In the genomic region with DNA sequence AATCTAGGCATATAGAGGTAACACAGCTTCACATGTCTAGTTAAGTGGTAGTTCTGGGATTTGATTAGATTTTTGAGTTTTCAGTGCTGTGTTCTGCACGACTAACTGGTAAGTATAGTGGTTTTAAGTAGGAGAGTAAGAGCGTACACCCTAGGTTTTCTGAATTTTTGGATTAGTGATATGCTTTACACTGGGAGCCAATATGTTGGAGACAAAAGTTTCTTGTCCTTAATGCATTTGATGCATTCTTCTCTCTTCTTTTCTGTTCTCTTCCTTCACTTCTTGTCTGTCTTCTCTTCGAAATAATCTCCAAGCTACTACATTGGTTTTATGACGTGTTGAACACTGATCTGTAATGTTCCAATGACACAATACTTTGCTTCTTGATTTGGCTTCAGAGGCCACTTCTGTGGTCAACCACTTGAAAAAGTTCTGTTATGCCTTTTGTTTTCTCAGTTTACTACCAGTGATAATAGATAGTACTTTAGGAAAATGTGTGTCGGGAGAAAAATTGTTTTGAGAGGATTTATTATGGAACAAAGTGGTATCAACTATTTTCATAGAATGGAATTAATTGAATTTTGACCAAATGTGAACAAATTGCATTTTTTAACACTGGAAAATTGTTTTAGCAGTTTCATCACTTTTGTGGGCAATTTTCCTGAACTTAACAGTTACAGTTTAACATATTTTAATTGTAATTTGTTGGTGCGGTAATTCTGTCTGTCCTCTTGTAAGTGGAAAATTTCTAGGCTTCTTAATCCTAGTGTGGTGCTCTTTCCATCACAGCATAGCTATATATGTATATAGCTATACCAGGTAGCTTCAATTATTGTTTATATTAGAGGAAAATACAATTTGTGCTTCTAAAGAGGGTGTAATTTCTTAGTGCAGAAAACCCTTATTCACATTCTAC, we compare ENCODE assay signal across 2 cellular contexts.
TF ChIP-seq lines count a peak whose summit lies in the region.

No MANE protein-coding gene starts in this region.

TF ChIP-seq in SK-N-SH, 30 proteins besides CTCF, POLR2A, EP300 and RAD21 (continued from another document):
- TF ChIP-seq SIN3A (IDR thresholded peaks at IDR 0.05; ENCODE audit: borderline replicate concordance, low read depth, low read length) = no peak
- TF ChIP-seq, protein P1, sequence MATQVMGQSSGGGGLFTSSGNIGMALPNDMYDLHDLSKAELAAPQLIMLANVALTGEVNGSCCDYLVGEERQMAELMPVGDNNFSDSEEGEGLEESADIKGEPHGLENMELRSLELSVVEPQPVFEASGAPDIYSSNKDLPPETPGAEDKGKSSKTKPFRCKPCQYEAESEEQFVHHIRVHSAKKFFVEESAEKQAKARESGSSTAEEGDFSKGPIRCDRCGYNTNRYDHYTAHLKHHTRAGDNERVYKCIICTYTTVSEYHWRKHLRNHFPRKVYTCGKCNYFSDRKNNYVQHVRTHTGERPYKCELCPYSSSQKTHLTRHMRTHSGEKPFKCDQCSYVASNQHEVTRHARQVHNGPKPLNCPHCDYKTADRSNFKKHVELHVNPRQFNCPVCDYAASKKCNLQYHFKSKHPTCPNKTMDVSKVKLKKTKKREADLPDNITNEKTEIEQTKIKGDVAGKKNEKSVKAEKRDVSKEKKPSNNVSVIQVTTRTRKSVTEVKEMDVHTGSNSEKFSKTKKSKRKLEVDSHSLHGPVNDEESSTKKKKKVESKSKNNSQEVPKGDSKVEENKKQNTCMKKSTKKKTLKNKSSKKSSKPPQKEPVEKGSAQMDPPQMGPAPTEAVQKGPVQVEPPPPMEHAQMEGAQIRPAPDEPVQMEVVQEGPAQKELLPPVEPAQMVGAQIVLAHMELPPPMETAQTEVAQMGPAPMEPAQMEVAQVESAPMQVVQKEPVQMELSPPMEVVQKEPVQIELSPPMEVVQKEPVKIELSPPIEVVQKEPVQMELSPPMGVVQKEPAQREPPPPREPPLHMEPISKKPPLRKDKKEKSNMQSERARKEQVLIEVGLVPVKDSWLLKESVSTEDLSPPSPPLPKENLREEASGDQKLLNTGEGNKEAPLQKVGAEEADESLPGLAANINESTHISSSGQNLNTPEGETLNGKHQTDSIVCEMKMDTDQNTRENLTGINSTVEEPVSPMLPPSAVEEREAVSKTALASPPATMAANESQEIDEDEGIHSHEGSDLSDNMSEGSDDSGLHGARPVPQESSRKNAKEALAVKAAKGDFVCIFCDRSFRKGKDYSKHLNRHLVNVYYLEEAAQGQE (IDR thresholded peaks at IDR 0.05; ENCODE audit: low read depth, low read length) = no peak

TF ChIP-seq in SK-N-SH treated with all-trans-retinoic acid at 6 μM for 48 hours, 23 proteins besides CTCF, POLR2A, EP300 and RAD21:
- TF ChIP-seq, protein P2, sequence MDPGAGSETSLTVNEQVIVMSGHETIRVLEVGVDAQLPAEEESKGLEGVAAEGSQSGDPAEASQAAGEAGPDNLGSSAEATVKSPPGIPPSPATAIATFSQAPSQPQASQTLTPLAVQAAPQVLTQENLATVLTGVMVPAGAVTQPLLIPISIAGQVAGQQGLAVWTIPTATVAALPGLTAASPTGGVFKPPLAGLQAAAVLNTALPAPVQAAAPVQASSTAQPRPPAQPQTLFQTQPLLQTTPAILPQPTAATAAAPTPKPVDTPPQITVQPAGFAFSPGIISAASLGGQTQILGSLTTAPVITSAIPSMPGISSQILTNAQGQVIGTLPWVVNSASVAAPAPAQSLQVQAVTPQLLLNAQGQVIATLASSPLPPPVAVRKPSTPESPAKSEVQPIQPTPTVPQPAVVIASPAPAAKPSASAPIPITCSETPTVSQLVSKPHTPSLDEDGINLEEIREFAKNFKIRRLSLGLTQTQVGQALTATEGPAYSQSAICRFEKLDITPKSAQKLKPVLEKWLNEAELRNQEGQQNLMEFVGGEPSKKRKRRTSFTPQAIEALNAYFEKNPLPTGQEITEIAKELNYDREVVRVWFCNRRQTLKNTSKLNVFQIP (CRISPR knock-in tag; IDR thresholded peaks at IDR 0.05; ENCODE audit: borderline replicate concordance, low read depth) = no peak
- TF ChIP-seq ZFP30 (CRISPR knock-in tag; IDR thresholded peaks at IDR 0.05) (no peak), ZFP3 (CRISPR knock-in tag; IDR thresholded peaks at IDR 0.05) (no peak)
- TF ChIP-seq, protein P3, sequence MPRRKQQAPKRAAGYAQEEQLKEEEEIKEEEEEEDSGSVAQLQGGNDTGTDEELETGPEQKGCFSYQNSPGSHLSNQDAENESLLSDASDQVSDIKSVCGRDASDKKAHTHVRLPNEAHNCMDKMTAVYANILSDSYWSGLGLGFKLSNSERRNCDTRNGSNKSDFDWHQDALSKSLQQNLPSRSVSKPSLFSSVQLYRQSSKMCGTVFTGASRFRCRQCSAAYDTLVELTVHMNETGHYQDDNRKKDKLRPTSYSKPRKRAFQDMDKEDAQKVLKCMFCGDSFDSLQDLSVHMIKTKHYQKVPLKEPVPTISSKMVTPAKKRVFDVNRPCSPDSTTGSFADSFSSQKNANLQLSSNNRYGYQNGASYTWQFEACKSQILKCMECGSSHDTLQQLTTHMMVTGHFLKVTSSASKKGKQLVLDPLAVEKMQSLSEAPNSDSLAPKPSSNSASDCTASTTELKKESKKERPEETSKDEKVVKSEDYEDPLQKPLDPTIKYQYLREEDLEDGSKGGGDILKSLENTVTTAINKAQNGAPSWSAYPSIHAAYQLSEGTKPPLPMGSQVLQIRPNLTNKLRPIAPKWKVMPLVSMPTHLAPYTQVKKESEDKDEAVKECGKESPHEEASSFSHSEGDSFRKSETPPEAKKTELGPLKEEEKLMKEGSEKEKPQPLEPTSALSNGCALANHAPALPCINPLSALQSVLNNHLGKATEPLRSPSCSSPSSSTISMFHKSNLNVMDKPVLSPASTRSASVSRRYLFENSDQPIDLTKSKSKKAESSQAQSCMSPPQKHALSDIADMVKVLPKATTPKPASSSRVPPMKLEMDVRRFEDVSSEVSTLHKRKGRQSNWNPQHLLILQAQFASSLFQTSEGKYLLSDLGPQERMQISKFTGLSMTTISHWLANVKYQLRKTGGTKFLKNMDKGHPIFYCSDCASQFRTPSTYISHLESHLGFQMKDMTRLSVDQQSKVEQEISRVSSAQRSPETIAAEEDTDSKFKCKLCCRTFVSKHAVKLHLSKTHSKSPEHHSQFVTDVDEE (CRISPR knock-in tag; IDR thresholded peaks at IDR 0.05) = no peak
